ENCODE assay signal across 20 cellular contexts in genomic region chr17:79669861-79670260, GRCh38. TPM values are rescaled to one million over a fixed set of nuclear protein-coding genes. Genes with fewer than 3 reads are reported as not detected.
DNase-seq lines count a peak whose midpoint lies in the region; ATAC-seq and TF ChIP-seq lines count a peak whose summit lies in the region.
"Had no signal": no experiment of that assay in that cellular context is flagged by ENCODE, and none has a peak within 500 bp of the region (broad histone marks: within the 10 kb centered on the region; RNA-seq: fewer than 3 reads in every experiment).

No MANE protein-coding gene starts in this region.

- peaks cover 19% of the 10 kb centered on the region for H3K36me3 Mint-ChIP-seq in glutamatergic neuron (ENCODE audit: unreplicated experiment)
- H3K36me3 Mint-ChIP-seq: CD14-positive monocyte had no signal

- H3K9me3 Mint-ChIP-seq in glutamatergic neuron (ENCODE audit: unreplicated experiment), result peaks cover 40% of the 10 kb centered on the region

- H3K4me1 Mint-ChIP-seq in glutamatergic neuron (ENCODE audit: low read depth, unreplicated experiment), result peaks cover 51% of the 10 kb centered on the region
- H3K4me1 Mint-ChIP-seq: CD14-positive monocyte; CD8-positive, alpha-beta memory T cell had no signal

- H3K27me3 ChIP-seq in left ventricle myocardium inferior (ENCODE audit: low read depth) (peaks cover 86% of the 10 kb centered on the region), heart right ventricle (peaks cover 0 to 68% (median 52%) of the 10 kb centered on the region in 7 donors), uterus (no peaks in the 10 kb centered on the region)
- H3K27me3 ChIP-seq: BE2C had no signal

- TF ChIP-seq CTCF in left ventricle myocardium inferior (IDR thresholded peaks at IDR 0.05; ENCODE audit: borderline replicate concordance) (no peak), heart right ventricle (IDR thresholded peaks at IDR 0.05) (no peak), glutamatergic neuron (IDR thresholded peaks at IDR 0.05; ENCODE audit: partially characterized antibody, unreplicated experiment) (no peak), uterus (IDR thresholded peaks at IDR 0.05) (no peak)

- peak overlapping the region; percentile 99 for H3K27ac Mint-ChIP-seq in glutamatergic neuron (ENCODE audit: unreplicated experiment)
- H3K27ac Mint-ChIP-seq: CD14-positive monocyte; CD4-positive, alpha-beta T cell; CD8-positive, alpha-beta memory T cell had no signal

- TF ChIP-seq POLR2A in uterus (IDR thresholded peaks at IDR 0.05), result no peak
- TF ChIP-seq POLR2A in GM18505 (IDR thresholded peaks at IDR 0.05; ENCODE audit: borderline replicate concordance, extremely low read depth, insufficient read depth, insufficient read length), result no peak

- H3K9me3 ChIP-seq in left ventricle myocardium inferior (replicated peaks) (peaks cover 19% of the 10 kb centered on the region), heart right ventricle (peaks cover 0 to 25% (median 8%) of the 10 kb centered on the region in 11 donors), uterus (peaks cover 0 to 4% of the 10 kb centered on the region in 2 donors)
- H3K9me3 ChIP-seq: BE2C had no signal

- no peaks in the 10 kb centered on the region for H3K36me3 ChIP-seq in left ventricle myocardium inferior
- H3K36me3 ChIP-seq in heart right ventricle, result no peaks in the 10 kb centered on the region
- no peaks in the 10 kb centered on the region for H3K36me3 ChIP-seq in uterus
- H3K36me3 ChIP-seq: BE2C; BLaER1 treated with 17β-estradiol and CSF1 and Interleukin-3, amounts not matched to agents 10 nM and 100 nM had no signal

- 28 to 45% methylated on average over 4 of the region's 4 CpGs for WGBS in heart right ventricle, 2 donors

- no peak for ATAC-seq in heart right ventricle
- ATAC-seq in GM18505 (IDR thresholded peaks at IDR 0.05; ENCODE audit: unreplicated experiment), result no peak
- ATAC-seq: A549 had no signal

- no peak overlapping the region for H3K27ac ChIP-seq in left ventricle myocardium inferior (replicated peaks)
- H3K27ac ChIP-seq in heart right ventricle, result no peak overlapping the region
- peak overlapping the region; percentile 51 to 70 for H3K27ac ChIP-seq in uterus
- H3K27ac ChIP-seq: A549; BLaER1 treated with 17β-estradiol and CSF1 and Interleukin-3, amounts not matched to agents 10 nM and 100 nM had no signal

- intact Hi-C loops in left ventricle myocardium inferior (cut with micrococcal nuclease) (no loop called here), heart right ventricle (cut with DNase I) (no loop called here), posterior vena cava (cut with DNase I) (loop anchor here in 1 of 2 donors (5.0 kb wide), 1 partner anchor 1117 kb away; no protein-coding TSS in a partner anchor), uterus (cut with DNase I; ENCODE audit: low total_unique reads) (no loop called here)

- DNase-seq in left ventricle myocardium inferior (peak; percentile 2), heart right ventricle (no peak), glutamatergic neuron (no peak), posterior vena cava (ENCODE audit: low spot score) (peak; percentile 56), uterus (no peak), NCI-H524 treated with DMSO at 0.1 percent for 48 hours (lab: John Stamatoyannopoulos, UW) (no peak), globus pallidus (ENCODE audit: low spot score) (no peak)
- DNase-seq: 8988T; ACHN; AML-193; CD4-positive, alpha-beta T cell; CD8-positive, alpha-beta memory T cell; DND-41; GOT3; HCEC 1CT had no signal

- H3K4me1 ChIP-seq in left ventricle myocardium inferior (peaks cover 12% of the 10 kb centered on the region), heart right ventricle (peaks cover 0 to 12% (median 8%) of the 10 kb centered on the region in 9 donors), uterus (peaks cover 0 to 5% of the 10 kb centered on the region in 2 donors)
- H3K4me1 ChIP-seq: A549 had no signal

- H3K4me3 ChIP-seq in left ventricle myocardium inferior (no peak overlapping the region), heart right ventricle (no peak overlapping the region), uterus (no peak overlapping the region)
- H3K4me3 ChIP-seq: A549; BLaER1 treated with 17β-estradiol and CSF1 and Interleukin-3, amounts not matched to agents 10 nM and 100 nM had no signal

- H3K4me3 Mint-ChIP-seq in glutamatergic neuron (ENCODE audit: unreplicated experiment), result peak overlapping the region; percentile 80
- H3K4me3 Mint-ChIP-seq: CD14-positive monocyte; CD4-positive, alpha-beta T cell; CD8-positive, alpha-beta memory T cell had no signal

- peaks cover 20% of the 10 kb centered on the region for H3K27me3 Mint-ChIP-seq in glutamatergic neuron (ENCODE audit: unreplicated experiment)

RNA-seq across cellular contexts. Expression of gene RBFOX3, which starts 59.0 kb away (rescaled TPM):
- not detected for total RNA-seq in left ventricle myocardium inferior
- total RNA-seq in heart right ventricle, result not detected
- not detected for polyA plus RNA-seq in heart right ventricle
- total RNA-seq in glutamatergic neuron (ENCODE audit: unreplicated experiment), result 110 TPM
- 10 to 100 TPM in 1 of 2 donors, 1 to 10 TPM in 1; 7.1 to 21.6 TPM for total RNA-seq in posterior vena cava
- 1 to 10 TPM in 3 of 4 donors, under 1 TPM in 1; 0.69 to 5.3 (median 2.7) TPM for total RNA-seq in uterus
- total RNA-seq: CD4-positive, alpha-beta T cell; CD8-positive, alpha-beta memory T cell had no signal
- polyA plus RNA-seq: CD14-positive monocyte; CD8-positive, alpha-beta memory T cell had no signal

Comparison
In these comparisons a context has a peak if more than half of its experiments do, and no peak if none do; other contexts are left out.
1. DNase-seq: peak in left ventricle myocardium inferior (single experiment) and posterior vena cava (single experiment); none in heart right ventricle (0 of 2), glutamatergic neuron (single experiment), uterus (0 of 2), NCI-H524 treated with DMSO at 0.1 percent for 48 hours (single experiment) and globus pallidus (single experiment).
2. H3K27ac ChIP-seq: peak in uterus (2 of 2); none in left ventricle myocardium inferior (single experiment) and heart right ventricle (0 of 10).